8 cellular contexts compared by ENCODE assay signal in the genomic region with DNA sequence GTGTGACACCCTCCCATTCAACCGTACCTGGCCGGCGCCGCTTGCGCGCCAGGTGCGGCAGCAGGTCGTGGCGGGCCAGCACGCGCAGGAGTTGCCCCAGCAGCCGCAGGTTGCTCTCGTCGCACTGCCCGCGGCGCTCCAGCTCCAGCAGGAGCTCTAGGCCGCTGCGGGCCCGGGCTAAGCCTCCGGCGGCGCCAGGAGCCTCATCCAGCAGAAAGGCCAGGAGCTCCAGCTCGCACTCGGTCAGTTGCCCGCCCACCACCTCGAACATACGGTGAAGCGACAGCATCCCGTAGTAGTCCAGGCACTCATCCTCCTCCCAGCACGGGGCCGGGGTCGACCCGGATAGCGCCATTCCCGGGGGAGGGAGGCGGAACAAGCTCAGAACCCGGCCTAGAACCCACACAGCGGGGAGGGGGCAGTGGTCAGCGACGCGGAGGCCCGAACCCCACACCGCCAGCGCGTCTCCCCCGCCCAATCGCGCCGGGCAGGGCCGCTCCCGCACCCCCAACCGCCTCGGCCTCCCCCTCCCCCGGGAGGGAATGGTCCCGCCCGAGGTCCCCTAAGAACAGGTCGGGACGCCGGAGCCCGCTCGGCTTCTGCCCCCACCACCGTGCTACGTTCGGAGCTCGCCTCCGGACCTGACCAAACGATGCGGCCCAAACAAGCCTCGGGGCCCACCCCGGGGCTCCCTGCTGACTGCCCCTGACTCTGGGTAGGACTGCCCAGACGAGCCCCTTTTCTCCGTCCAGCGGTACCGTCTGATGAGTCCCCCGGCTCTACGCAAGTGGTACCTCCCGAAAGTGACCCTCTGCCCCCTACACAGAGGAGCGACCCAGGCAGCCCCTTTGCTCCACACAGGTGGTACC. TPM values are rescaled to one million over a fixed set of nuclear protein-coding genes. Genes with fewer than 3 reads are reported as not detected.
DNase-seq lines count a peak whose midpoint lies in the region; ATAC-seq and TF ChIP-seq lines count a peak whose summit lies in the region.

No MANE protein-coding gene starts in this region.

- H3K4me3 ChIP-seq in AG04450 (ENCODE audit: low read depth, low read length) (peak overlapping the region; percentile 96), muscle layer of colon (ENCODE audit: low read depth in 1 of 2, low read length in 2 of 2) (peak overlapping the region; percentile 64 to 83), tibial nerve (peak overlapping the region; percentile 70 to 91 (median 80))
- H3K4me3 ChIP-seq in Jurkat, Clone E6-1 (ENCODE audit: low read length): peak overlapping the region; percentile 95

- TF ChIP-seq POLR2A in erythroblast (IDR thresholded peaks at IDR 0.05; ENCODE audit: low read length): no peak
- TF ChIP-seq POLR2A in tibial nerve (IDR thresholded peaks at IDR 0.05): no peak

- no peak for TF ChIP-seq EP300 in tibial nerve (IDR thresholded peaks at IDR 0.05)

- ATAC-seq in GM19328 (IDR thresholded peaks at IDR 0.05; ENCODE audit: unreplicated experiment): peak; percentile 21

- DNase-seq in AG04450 (ENCODE audit: low read depth, low spot score) (no peak), erythroblast (lab: John Stamatoyannopoulos, UW) (peak; percentile 81 to 83), tibial nerve (ENCODE audit: low spot score in 2 of 2) (no peak), NCI-H2196 treated with DMSO at 0.1 percent for 48 hours (lab: John Stamatoyannopoulos, UW; ENCODE audit: unreplicated experiment) (no peak)
- DNase-seq in Jurkat, Clone E6-1 (ENCODE audit: low read depth, low spot score): no peak
- DNase-seq in activated CD4-positive, alpha-beta T cell treated with anti-CD3 and anti-CD28 coated beads, Interleukin-2, amount 50 U/mL, for 1 hour: peak; percentile 20

- H3K27me3 ChIP-seq in AG04450 (ENCODE audit: control insufficient read depth, insufficient read depth, low read length) (no peaks in the 10 kb centered on the region), muscle layer of colon (ENCODE audit: control insufficient read depth in 1 of 2, insufficient read depth in 2 of 2, low read length in 2 of 2) (no peaks in the 10 kb centered on the region), tibial nerve (no peaks in the 10 kb centered on the region)

- H3K4me1 ChIP-seq in muscle layer of colon (ENCODE audit: insufficient read depth, low read length): peaks cover 39% of the 10 kb centered on the region
- H3K4me1 ChIP-seq in tibial nerve: peaks cover 0 to 56% (median 35%) of the 10 kb centered on the region in 4 donors

- POLR2A ChIA-PET in AG04450 (lab: Yijun Ruan, JAX): interaction anchor here (0.5 to 1.2 kb wide), 5 partner anchors 9 to 230 kb away, joined by 3 to 7 read pairs (median 4); partner anchors contain the start of gene GSK3A

- H3K36me3 ChIP-seq in muscle layer of colon (ENCODE audit: insufficient read depth, low read length): peaks cover 17% of the 10 kb centered on the region
- peaks cover 0 to 32% (median 4%) of the 10 kb centered on the region in 3 donors for H3K36me3 ChIP-seq in tibial nerve

- 0 to 4% methylated on average over 20 to 70 of the region's 79 CpGs for WGBS in tibial nerve, 2 donors

- H3K9ac ChIP-seq in muscle layer of colon (ENCODE audit: low read length): peak overlapping the region; percentile 70

- CTCF ChIA-PET in AG04450 (lab: Charles Lee): interaction anchor here (0.6 to 1.1 kb wide), 4 partner anchors 41 to 107 kb away, joined by 3 to 6 read pairs (median 4); no protein-coding TSS in a partner anchor

- TF ChIP-seq CTCF in AG04450 (IDR thresholded peaks at IDR 0.05; ENCODE audit: low read depth, low read length) (no peak), tibial nerve (IDR thresholded peaks at IDR 0.05) (no peak)

- no peaks in the 10 kb centered on the region; the same call in 1 of the 2 replicates for H3K9me3 ChIP-seq in AG04450 (ENCODE audit: control insufficient read depth, insufficient read depth, low read length)
- H3K9me3 ChIP-seq in muscle layer of colon (ENCODE audit: low read length): no peaks in the 10 kb centered on the region
- no peaks in the 10 kb centered on the region for H3K9me3 ChIP-seq in tibial nerve

- H3K27ac ChIP-seq in AG04450 (ENCODE audit: low read depth, low read length) (peak overlapping the region; percentile 61), muscle layer of colon (ENCODE audit: low read depth, low read length) (peak overlapping the region; percentile 61), tibial nerve (peak overlapping the region; percentile 89 to 97 (median 94))

RNA-seq across cellular contexts. Expression of gene DEDD2, which starts 0.6 kb away (rescaled TPM):
- polyA plus RNA-seq in AG04450 (2011; rRNA removed): 11.8 and 13.8 TPM in 2 replicates
- 7.3 and 10.0 TPM in 2 replicates for polyA minus RNA-seq in AG04450 (2011; rRNA and poly(A)+ RNA removed)
- polyA plus RNA-seq in Jurkat, Clone E6-1 (2012; ENCODE audit: insufficient read depth, insufficient read length): 37.5 TPM
- 10 to 100 TPM; 33.9 to 56.2 (median 40.3) TPM for total RNA-seq in tibial nerve

RNA-seq across cellular contexts. Expression of gene ZNF526, which starts 3.2 kb away (rescaled TPM):
- 4.6 and 5.4 TPM in 2 replicates for polyA plus RNA-seq in AG04450 (2011; rRNA removed)
- polyA minus RNA-seq in AG04450 (2011; rRNA and poly(A)+ RNA removed): 14.3 and 16.1 TPM in 2 replicates
- polyA plus RNA-seq in Jurkat, Clone E6-1 (2012; ENCODE audit: insufficient read depth, insufficient read length): 9.9 TPM
- 1 to 10 TPM; 4.3 to 6.3 (median 6.3) TPM for total RNA-seq in tibial nerve

RNA-seq across cellular contexts. Expression of gene GSK3A, which starts 25.5 kb away (rescaled TPM):
- polyA plus RNA-seq in AG04450 (2011; rRNA removed): 20.1 and 27.3 TPM in 2 replicates
- 20.9 and 28.6 TPM in 2 replicates for polyA minus RNA-seq in AG04450 (2011; rRNA and poly(A)+ RNA removed)
- 64.2 TPM for polyA plus RNA-seq in Jurkat, Clone E6-1 (2012; ENCODE audit: insufficient read depth, insufficient read length)
- total RNA-seq in tibial nerve: 10 to 100 TPM; 24.7 to 34.5 (median 28.3) TPM

RNA-seq across cellular contexts. Expression of gene ERF, which starts 38.0 kb away (rescaled TPM):
- 29.4 and 31.1 TPM in 2 replicates for polyA plus RNA-seq in AG04450 (2011; rRNA removed)
- polyA minus RNA-seq in AG04450 (2011; rRNA and poly(A)+ RNA removed): 45.7 and 49.3 TPM in 2 replicates
- 28.7 TPM for polyA plus RNA-seq in Jurkat, Clone E6-1 (2012; ENCODE audit: insufficient read depth, insufficient read length)
- 10 to 100 TPM; 30.4 to 42.6 (median 35.1) TPM for total RNA-seq in tibial nerve

RNA-seq across cellular contexts. Expression of gene CIC, which starts 52.2 kb away (rescaled TPM):
- 2.9 and 4.2 TPM in 2 replicates for polyA plus RNA-seq in AG04450 (2011; rRNA removed)
- polyA minus RNA-seq in AG04450 (2011; rRNA and poly(A)+ RNA removed): 5.1 and 6.2 TPM in 2 replicates
- polyA plus RNA-seq in Jurkat, Clone E6-1 (2012; ENCODE audit: insufficient read depth, insufficient read length): 33.3 TPM
- 10 to 100 TPM; 27.0 to 74.1 (median 41.3) TPM for total RNA-seq in tibial nerve

Comparison
In these comparisons a context has a peak if more than half of its experiments do, and no peak if none do; other contexts are left out.
1. DNase-seq: peak in activated CD4-positive, alpha-beta T cell treated with anti-CD3 and anti-CD28 coated beads, Interleukin-2, amount 50 U/mL, for 1 hour (single experiment) and erythroblast (2 of 2); none in AG04450 (single experiment), Jurkat, Clone E6-1 (single experiment), tibial nerve (0 of 2) and NCI-H2196 treated with DMSO at 0.1 percent for 48 hours (single experiment).
2. Peak in every context shown above with its lines, with median percentiles within 50 percentile points of each other: H3K27ac ChIP-seq and H3K4me3 ChIP-seq.